ENCODE assay signal across 1 cellular context in the genomic region with DNA sequence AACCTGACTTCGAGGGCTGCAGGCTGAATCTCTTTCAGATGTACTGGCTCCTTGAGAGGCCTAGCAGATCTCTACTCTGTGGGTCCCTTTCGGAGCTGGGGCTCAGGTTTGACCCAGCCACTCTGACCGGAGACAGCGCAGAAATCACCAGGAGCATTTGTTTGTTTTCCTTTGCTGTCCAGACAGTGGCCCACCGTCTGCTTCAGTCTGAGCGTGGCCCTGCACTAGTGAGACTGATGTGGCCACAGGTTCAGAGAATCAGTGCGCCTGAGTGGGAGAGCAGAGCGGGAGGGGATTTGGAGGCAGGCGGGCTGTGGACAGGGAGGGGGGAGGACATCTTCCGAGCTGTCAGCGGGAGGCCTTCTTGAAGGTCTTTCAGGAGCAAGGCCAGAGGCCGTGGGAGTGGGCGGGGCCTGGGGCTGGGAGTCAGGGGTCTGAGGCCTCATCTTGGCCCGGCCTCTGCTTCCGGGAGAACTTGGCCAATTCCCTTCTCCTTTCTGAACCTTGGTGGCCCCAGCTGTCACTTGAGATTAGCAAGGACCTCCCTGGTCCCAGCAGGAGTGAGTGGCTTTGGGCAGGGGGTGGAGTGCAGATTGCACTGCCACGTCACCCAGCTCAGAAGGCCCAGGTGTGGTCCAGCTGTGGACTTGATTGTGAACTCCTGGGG.
TF ChIP-seq lines count a peak whose summit lies in the region.

No MANE protein-coding gene starts in this region.

TF ChIP-seq in GM12891, 5 proteins besides CTCF, POLR2A, EP300 and RAD21:
- TF ChIP-seq TAF1 (IDR thresholded peaks at IDR 0.05; ENCODE audit: low read depth, low read length), result no peak
- TF ChIP-seq SPI1 (IDR thresholded peaks at IDR 0.05; ENCODE audit: low read depth, low read length), result no peak
- no peak for TF ChIP-seq POLR2AphosphoS5 (IDR thresholded peaks at IDR 0.05; ENCODE audit: low read depth, low read length)
- no peak for TF ChIP-seq POU2F2 (IDR thresholded peaks at IDR 0.05; ENCODE audit: low read depth, low read length)
- no peak for TF ChIP-seq PAX5 (IDR thresholded peaks at IDR 0.05; ENCODE audit: insufficient read depth, low read length, severe bottlenecking)
